21 cellular contexts compared by ENCODE assay signal in genomic region chr4:22901631-22902030, GRCh38.
DNase-seq lines count a peak whose midpoint lies in the region; ATAC-seq, FAIRE-seq and TF ChIP-seq lines count a peak whose summit lies in the region.
"Had no signal": no experiment of that assay in that cellular context is flagged by ENCODE, and none has a peak within 500 bp of the region (broad histone marks: within the 10 kb centered on the region; RNA-seq: fewer than 3 reads in every experiment).

No MANE protein-coding gene starts in this region.

- H3K27ac ChIP-seq in astrocyte (ENCODE audit: low read depth, low read length), result no peak overlapping the region
- H3K27ac ChIP-seq in osteoblast (ENCODE audit: low read depth, low read length), result no peak overlapping the region
- H3K27ac ChIP-seq: BLaER1 treated with 17β-estradiol and CSF1 and Interleukin-3, amounts not matched to agents 10 nM and 100 nM; SJCRH30 had no signal

- no peaks in the 10 kb centered on the region for H3K27me3 ChIP-seq in astrocyte (ENCODE audit: insufficient read depth, low read length)
- H3K27me3 ChIP-seq in osteoblast (ENCODE audit: insufficient read depth, low read length), result no peaks in the 10 kb centered on the region
- H3K27me3 ChIP-seq: BLaER1 treated with 17β-estradiol and CSF1 and Interleukin-3, amounts not matched to agents 10 nM and 100 nM; SJCRH30 had no signal

- H3K9ac ChIP-seq in astrocyte (ENCODE audit: low read length), result no peak overlapping the region
- H3K9ac ChIP-seq: BLaER1 treated with 17β-estradiol and CSF1 and Interleukin-3, amounts not matched to agents 10 nM and 100 nM had no signal

- peak; percentile 13 for FAIRE-seq in HTR-8/SVneo (lab: Jason Lieb, UNC)
- FAIRE-seq in astrocyte (lab: Jason Lieb, UNC), result no peak

- intact Hi-C loops in activated CD4-positive, alpha-beta memory T cell treated with anti-CD3 and anti-CD28 coated beads for 36 hours (cut with micrococcal nuclease), result no loop called here

- POLR2A ChIA-PET in activated CD4-positive, alpha-beta memory T cell treated with anti-CD3 and anti-CD28 coated beads for 36 hours (lab: Charles Lee), result no interaction called here

- no peak for ATAC-seq in GM19467 (IDR thresholded peaks at IDR 0.05; ENCODE audit: unreplicated experiment)
- no peak for ATAC-seq in GM21737 (IDR thresholded peaks at IDR 0.05; ENCODE audit: unreplicated experiment)
- ATAC-seq: T-cell had no signal

- no peaks in the 10 kb centered on the region for H3K27me3 Mint-ChIP-seq in astrocyte (ENCODE audit: low read depth, unreplicated experiment)
- H3K27me3 Mint-ChIP-seq in activated CD4-positive, alpha-beta memory T cell treated with anti-CD3 and anti-CD28 coated beads for 36 hours, result peaks cover 2% of the 10 kb centered on the region

- TF ChIP-seq CTCF in astrocyte (IDR thresholded peaks at IDR 0.05; ENCODE audit: insufficient read depth, low read depth, low read length) (no peak), osteoblast (IDR thresholded peaks at IDR 0.05; ENCODE audit: extremely low read depth, low read depth, low read length) (no peak)

- CTCF ChIA-PET in activated CD4-positive, alpha-beta memory T cell treated with anti-CD3 and anti-CD28 coated beads for 36 hours (lab: Charles Lee), result interaction anchor here (0.7 kb wide), 1 partner anchor 222 kb away, joined by 3 read pairs; no protein-coding TSS in a partner anchor

- DNase-seq in EL (peak; percentile 18), HTR-8/SVneo (ENCODE audit: insufficient read length, low spot score) (peak; percentile 53), astrocyte (ENCODE audit: low read depth) (peak; percentile 23), osteoblast (ENCODE audit: insufficient read length, low spot score, missing footprints) (no peak), GOT3 (lab: John Stamatoyannopoulos, UW) (no peak)
- no peak for DNase-seq in activated CD4-positive, alpha-beta memory T cell treated with anti-CD3 and anti-CD28 coated beads for 36 hours
- DNase-seq: ACHN; Caco-2; CD4-positive, alpha-beta memory T cell; H9; KG1; NCI-H1105; NCI-H2081; NCI-H2171 treated with DMSO at 0.1 percent for 48 hours; NCI-H526 treated with DMSO at 0.1 percent for 48 hours; NK-92 treated with Interleukin-12 subunit alpha and Interleukin-12 subunit beta, amount 100 ng/mL, for 24 hours; T-cell had no signal

- H3K36me3 ChIP-seq in astrocyte (ENCODE audit: insufficient read depth, low read length), result no peaks in the 10 kb centered on the region
- no peaks in the 10 kb centered on the region for H3K36me3 ChIP-seq in osteoblast (ENCODE audit: insufficient read depth, low read length)
- H3K36me3 ChIP-seq: BLaER1 treated with 17β-estradiol and CSF1 and Interleukin-3, amounts not matched to agents 10 nM and 100 nM; SJCRH30 had no signal

- H3K9me3 Mint-ChIP-seq in astrocyte (ENCODE audit: unreplicated experiment), result no peaks in the 10 kb centered on the region
- H3K9me3 Mint-ChIP-seq in activated CD4-positive, alpha-beta memory T cell treated with anti-CD3 and anti-CD28 coated beads for 36 hours, result no peaks in the 10 kb centered on the region
- H3K9me3 Mint-ChIP-seq: H9 had no signal

- H3K4me1 Mint-ChIP-seq in astrocyte (ENCODE audit: low read depth, unreplicated experiment), result peaks cover 9% of the 10 kb centered on the region
- H3K4me1 Mint-ChIP-seq in activated CD4-positive, alpha-beta memory T cell treated with anti-CD3 and anti-CD28 coated beads for 36 hours (ENCODE audit: low read depth), result no peaks in the 10 kb centered on the region
- H3K4me1 Mint-ChIP-seq: CD4-positive, alpha-beta memory T cell; T-cell had no signal

- H3K4me3 Mint-ChIP-seq in astrocyte (ENCODE audit: unreplicated experiment), result no peak overlapping the region
- H3K4me3 Mint-ChIP-seq in activated CD4-positive, alpha-beta memory T cell treated with anti-CD3 and anti-CD28 coated beads for 36 hours, result no peak overlapping the region
- H3K4me3 Mint-ChIP-seq: CD4-positive, alpha-beta memory T cell; H9; T-cell had no signal

- H3K4me1 ChIP-seq in astrocyte (ENCODE audit: insufficient read depth, low read length) (no peaks in the 10 kb centered on the region), osteoblast (ENCODE audit: insufficient read depth, low read length) (no peaks in the 10 kb centered on the region)
- H3K4me1 ChIP-seq: Caco-2, SJCRH30 had no signal

- H3K9me3 ChIP-seq in astrocyte (ENCODE audit: insufficient read depth, low read depth, low read length) (no peaks in the 10 kb centered on the region), osteoblast (ENCODE audit: low read depth, low read length) (no peaks in the 10 kb centered on the region)
- H3K9me3 ChIP-seq: BLaER1 treated with 17β-estradiol and CSF1 and Interleukin-3, amounts not matched to agents 10 nM and 100 nM; Caco-2; SJCRH30 had no signal

- H2AFZ ChIP-seq in astrocyte (ENCODE audit: low read depth, low read length), result no peak overlapping the region
- H2AFZ ChIP-seq in osteoblast (ENCODE audit: low read length), result no peak overlapping the region

- no peak overlapping the region for H3K27ac Mint-ChIP-seq in astrocyte (ENCODE audit: unreplicated experiment)
- H3K27ac Mint-ChIP-seq in activated CD4-positive, alpha-beta memory T cell treated with anti-CD3 and anti-CD28 coated beads for 36 hours, result no peak overlapping the region
- H3K27ac Mint-ChIP-seq: CD4-positive, alpha-beta memory T cell; H9; T-cell had no signal

- no peak overlapping the region for H3K4me2 ChIP-seq in astrocyte (ENCODE audit: low read length)
- peak overlapping the region; percentile 27 for H3K4me2 ChIP-seq in osteoblast (ENCODE audit: insufficient read depth, low read length)
- H3K4me2 ChIP-seq: BLaER1 treated with 17β-estradiol and CSF1 and Interleukin-3, amounts not matched to agents 10 nM and 100 nM had no signal

- no peak overlapping the region for H3K4me3 ChIP-seq in astrocyte (ENCODE audit: insufficient read depth, low read depth, low read length)
- no peak overlapping the region for H3K4me3 ChIP-seq in osteoblast (ENCODE audit: insufficient read depth, low read length)
- H3K4me3 ChIP-seq: BLaER1 treated with 17β-estradiol and CSF1 and Interleukin-3, amounts not matched to agents 10 nM and 100 nM; SJCRH30 had no signal

- H4K20me1 ChIP-seq in astrocyte (ENCODE audit: insufficient read depth, low read length), result no peaks in the 10 kb centered on the region
- no peaks in the 10 kb centered on the region for H4K20me1 ChIP-seq in osteoblast (ENCODE audit: insufficient read depth, low read length)
- H4K20me1 ChIP-seq: BLaER1 treated with 17β-estradiol and CSF1 and Interleukin-3, amounts not matched to agents 10 nM and 100 nM had no signal

- H3K79me2 ChIP-seq in astrocyte (ENCODE audit: insufficient read depth, low read length) (no peaks in the 10 kb centered on the region), osteoblast (ENCODE audit: insufficient read depth, low read length) (no peaks in the 10 kb centered on the region)

- H3K36me3 Mint-ChIP-seq in astrocyte (ENCODE audit: low read depth, unreplicated experiment), result no peaks in the 10 kb centered on the region
- H3K36me3 Mint-ChIP-seq in activated CD4-positive, alpha-beta memory T cell treated with anti-CD3 and anti-CD28 coated beads for 36 hours, result no peaks in the 10 kb centered on the region
- H3K36me3 Mint-ChIP-seq: CD4-positive, alpha-beta memory T cell; T-cell had no signal

Comparison
In these comparisons a context has a peak if more than half of its experiments do, and no peak if none do; other contexts are left out.
1. DNase-seq: peak in EL (single experiment), HTR-8/SVneo (single experiment) and astrocyte (single experiment); none in osteoblast (single experiment), GOT3 (single experiment) and activated CD4-positive, alpha-beta memory T cell treated with anti-CD3 and anti-CD28 coated beads for 36 hours (single experiment).